In the genomic region with DNA sequence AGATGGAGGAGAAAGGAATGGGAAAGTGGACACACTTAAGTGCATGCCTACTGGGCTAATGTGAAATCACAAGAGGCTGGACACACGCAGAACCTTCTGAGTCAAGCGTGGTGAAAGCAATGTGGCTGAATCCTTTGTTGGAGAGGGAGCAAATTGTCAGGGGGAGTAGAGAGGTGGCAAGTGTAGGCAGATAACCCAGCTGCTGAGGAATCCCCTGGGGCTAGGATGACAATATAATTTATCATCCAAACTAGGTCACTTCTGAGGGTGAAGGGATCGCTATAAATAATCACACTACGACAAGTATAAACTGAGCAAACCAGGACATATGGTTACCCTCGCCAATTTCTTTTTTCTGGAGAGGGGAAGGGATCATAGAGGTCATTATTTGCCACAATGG, we compare ENCODE assay signal across 20 cellular contexts. TPM values are rescaled to one million over a fixed set of nuclear protein-coding genes. Genes with fewer than 3 reads are reported as not detected.
A peak's percentile ranks its signal among the peaks of the same experiment; 100 is the strongest.
DNase-seq lines count a peak whose midpoint lies in the region; ATAC-seq and TF ChIP-seq lines count a peak whose summit lies in the region.
"Had no signal": no experiment of that assay in that cellular context is flagged by ENCODE, and none has a peak within 500 bp of the region (broad histone marks: within the 10 kb centered on the region; RNA-seq: fewer than 3 reads in every experiment).

No MANE protein-coding gene starts in this region.

- H3K4me3 ChIP-seq in breast epithelium (no peak overlapping the region), fibroblast of mammary gland (ENCODE audit: control insufficient read depth, low read depth, low read length) (no peak overlapping the region), osteoblast (ENCODE audit: insufficient read depth, low read length) (no peak overlapping the region), dorsolateral prefrontal cortex (no peak overlapping the region)
- H3K4me3 ChIP-seq: adrenal gland, coronary artery, esophagus muscularis mucosa, HAP-1, heart right ventricle, SK-N-MC, upper lobe of left lung had no signal

- no peak for TF ChIP-seq POLR2A in breast epithelium (IDR thresholded peaks at IDR 0.05)

- H3K27ac Mint-ChIP-seq in MCF 10A (ENCODE audit: low read depth, unreplicated experiment): peak overlapping the region; percentile 73
- H3K27ac Mint-ChIP-seq in type B pancreatic cell: peak overlapping the region; percentile 15
- H3K27ac Mint-ChIP-seq: activated CD8-positive, alpha-beta T cell treated with anti-CD3 and anti-CD28 coated beads, Interleukin-2, amount 10 ng/mL, durations not matched to agents 7 days and 5 days; activated T-helper 17 cell treated with anti-CD3 and anti-CD28 coated beads, Interleukin-2, amount 50 U/mL, for 72 hours had no signal

- H3K4me3 Mint-ChIP-seq in MCF 10A (ENCODE audit: unreplicated experiment): no peak overlapping the region
- H3K4me3 Mint-ChIP-seq in type B pancreatic cell: no peak overlapping the region
- H3K4me3 Mint-ChIP-seq: activated CD8-positive, alpha-beta T cell treated with anti-CD3 and anti-CD28 coated beads, Interleukin-2, amount 10 ng/mL, durations not matched to agents 7 days and 5 days; activated T-helper 17 cell treated with anti-CD3 and anti-CD28 coated beads, Interleukin-2, amount 50 U/mL, for 72 hours; stimulated activated memory B cell treated with anti-CD40 and anti-IgM and Interleukin-4, amounts not matched to agents 10 μg/mL and 1 μg/mL and 100 μg/mL, for 72 hours had no signal

- no peaks in the 10 kb centered on the region for H4K20me1 ChIP-seq in osteoblast (ENCODE audit: insufficient read depth, low read length)

- no peaks in the 10 kb centered on the region for H3K9me3 Mint-ChIP-seq in MCF 10A (ENCODE audit: unreplicated experiment)
- no peaks in the 10 kb centered on the region for H3K9me3 Mint-ChIP-seq in type B pancreatic cell
- H3K9me3 Mint-ChIP-seq: activated T-helper 17 cell treated with anti-CD3 and anti-CD28 coated beads, Interleukin-2, amount 50 U/mL, for 72 hours; stimulated activated memory B cell treated with anti-CD40 and anti-IgM and Interleukin-4, amounts not matched to agents 10 μg/mL and 1 μg/mL and 100 μg/mL, for 72 hours had no signal

- H3K36me3 ChIP-seq in breast epithelium: no peaks in the 10 kb centered on the region
- peaks cover 44% of the 10 kb centered on the region for H3K36me3 ChIP-seq in osteoblast (ENCODE audit: insufficient read depth, low read length)

- no peaks in the 10 kb centered on the region for H3K27me3 ChIP-seq in breast epithelium
- H3K27me3 ChIP-seq in osteoblast (ENCODE audit: insufficient read depth, low read length): no peaks in the 10 kb centered on the region
- no peaks in the 10 kb centered on the region for H3K27me3 ChIP-seq in dorsolateral prefrontal cortex
- H3K27me3 ChIP-seq: adrenal gland, esophagus muscularis mucosa, heart right ventricle, upper lobe of left lung had no signal

- intact Hi-C loops in MCF 10A (cut with micrococcal nuclease) (no loop called here), breast epithelium (cut with DNase I; ENCODE audit: low total_unique reads) (no loop called here), dorsolateral prefrontal cortex (cut with DNase I) (no loop called here)

- peak; percentile 60 for DNase-seq in MCF 10A (ENCODE audit: unreplicated experiment)
- DNase-seq in breast epithelium (ENCODE audit: low spot score in 2 of 2): no peak
- peak; percentile 73 for DNase-seq in NCI-H2227 (lab: John Stamatoyannopoulos, UW; ENCODE audit: unreplicated experiment)
- DNase-seq in fibroblast of mammary gland (ENCODE audit: low read depth): peak; percentile 24
- no peak for DNase-seq in type B pancreatic cell (ENCODE audit: extremely low spot score, unreplicated experiment)
- no peak for DNase-seq in osteoblast (ENCODE audit: insufficient read length, low spot score, missing footprints)
- DNase-seq in dorsolateral prefrontal cortex: no peak
- DNase-seq: activated CD8-positive, alpha-beta T cell treated with anti-CD3 and anti-CD28 coated beads, Interleukin-2, amount 10 ng/mL, durations not matched to agents 7 days and 5 days; adrenal gland; heart right ventricle; MM.1S; posterior cingulate gyrus; upper lobe of left lung had no signal

- H3K27me3 Mint-ChIP-seq in MCF 10A (ENCODE audit: insufficient read depth, unreplicated experiment) (no peaks in the 10 kb centered on the region), type B pancreatic cell (no peaks in the 10 kb centered on the region)
- H3K27me3 Mint-ChIP-seq: activated T-helper 17 cell treated with anti-CD3 and anti-CD28 coated beads, Interleukin-2, amount 50 U/mL, for 72 hours; stimulated activated memory B cell treated with anti-CD40 and anti-IgM and Interleukin-4, amounts not matched to agents 10 μg/mL and 1 μg/mL and 100 μg/mL, for 72 hours had no signal

- BruUV-seq in MCF 10A (replicated peaks; lab: Mats Ljungman, UMichigan): no TSS peak

- H3K4me1 ChIP-seq in breast epithelium: no peaks in the 10 kb centered on the region
- no peaks in the 10 kb centered on the region for H3K4me1 ChIP-seq in osteoblast (ENCODE audit: insufficient read depth, low read length)
- H3K4me1 ChIP-seq: HAP-1, upper lobe of left lung had no signal

- no peak for ATAC-seq in GM18498 (IDR thresholded peaks at IDR 0.05; ENCODE audit: unreplicated experiment)
- ATAC-seq: activated CD8-positive, alpha-beta T cell treated with anti-CD3 and anti-CD28 coated beads, Interleukin-2, amount 10 ng/mL, durations not matched to agents 7 days and 5 days; activated T-helper 17 cell treated with anti-CD3 and anti-CD28 coated beads, Interleukin-2, amount 50 U/mL, for 72 hours; stimulated activated memory B cell treated with anti-CD40 and anti-IgM and Interleukin-4, amounts not matched to agents 10 μg/mL and 1 μg/mL and 100 μg/mL, for 72 hours had no signal

- H3K36me3 Mint-ChIP-seq in MCF 10A (ENCODE audit: insufficient read depth, unreplicated experiment) (peaks cover 51% of the 10 kb centered on the region), type B pancreatic cell (peaks cover 36% of the 10 kb centered on the region)

- TF ChIP-seq CTCF in MCF 10A (IDR thresholded peaks at IDR 0.05; ENCODE audit: unreplicated experiment): no peak
- TF ChIP-seq CTCF in breast epithelium (IDR thresholded peaks at IDR 0.05): no peak
- TF ChIP-seq CTCF in fibroblast of mammary gland (conservative IDR thresholded peaks at IDR 0.05; ENCODE audit: control insufficient read depth, insufficient read depth, low read depth, low read length): no peak
- no peak for TF ChIP-seq CTCF in type B pancreatic cell (conservative IDR thresholded peaks at IDR 0.05)
- TF ChIP-seq CTCF in osteoblast (IDR thresholded peaks at IDR 0.05; ENCODE audit: extremely low read depth, low read depth, low read length): no peak
- no peak for TF ChIP-seq CTCF in dorsolateral prefrontal cortex (IDR thresholded peaks at IDR 0.05 in 54 of 56, conservative IDR thresholded peaks at IDR 0.05 in 2 of 56; ENCODE audit: low read depth in 1 of 56, partially characterized antibody in 56 of 56)

- H3K9me3 ChIP-seq in breast epithelium (no peaks in the 10 kb centered on the region), osteoblast (ENCODE audit: low read depth, low read length) (no peaks in the 10 kb centered on the region)
- H3K9me3 ChIP-seq: adrenal gland, esophagus muscularis mucosa, HAP-1, heart right ventricle, upper lobe of left lung had no signal

- peaks cover 30% of the 10 kb centered on the region for H3K4me1 Mint-ChIP-seq in MCF 10A (ENCODE audit: insufficient read depth, unreplicated experiment)
- peaks cover 11% of the 10 kb centered on the region for H3K4me1 Mint-ChIP-seq in type B pancreatic cell (ENCODE audit: unreplicated experiment)

- H3K27ac ChIP-seq in breast epithelium (no peak overlapping the region), osteoblast (ENCODE audit: low read depth, low read length) (no peak overlapping the region), dorsolateral prefrontal cortex (no peak overlapping the region)
- H3K27ac ChIP-seq: adrenal gland, coronary artery, esophagus muscularis mucosa, heart right ventricle, SK-N-MC, upper lobe of left lung had no signal

- H2AFZ ChIP-seq in osteoblast (ENCODE audit: low read length): no peak overlapping the region

- CTCF ChIA-PET in MCF 10A (lab: Yijun Ruan, JAX): interaction anchor here (0.6 to 1.8 kb wide), 4 partner anchors 47 to 439 kb away, joined by 3 to 6 read pairs (median 4); no protein-coding TSS in a partner anchor

- H3K4me2 ChIP-seq in osteoblast (ENCODE audit: insufficient read depth, low read length): no peak overlapping the region

- H3K79me2 ChIP-seq in osteoblast (ENCODE audit: insufficient read depth, low read length): no peaks in the 10 kb centered on the region

- POLR2A ChIA-PET in MCF 10A (lab: Yijun Ruan, JAX): interaction anchor here (0.6 to 2.0 kb wide), 7 partner anchors 14 to 678 kb away, joined by 3 to 6 read pairs (median 4); no protein-coding TSS in a partner anchor

RNA-seq across cellular contexts. Expression of gene TAMM41, which starts 28.7 kb away (rescaled TPM):
- total RNA-seq in MCF 10A (2022) (19.8 and 26.2 TPM in 2 replicates), breast epithelium (10 to 100 TPM in 2 of 3 donors, 1 to 10 TPM in 1; 6.7 to 16.8 (median 14.7) TPM), type B pancreatic cell (ENCODE audit: low replicate concordance) (17.5 and 25.4 TPM in 2 replicates), osteoblast (8.7 and 13.8 TPM in 2 replicates), dorsolateral prefrontal cortex (10 to 100 TPM; 19.6 to 60.4 (median 33.1) TPM)

Comparison
In these comparisons a context has a peak if more than half of its experiments do, and no peak if none do; other contexts are left out.
1. DNase-seq: peak in MCF 10A (single experiment), NCI-H2227 (single experiment) and fibroblast of mammary gland (single experiment); none in breast epithelium (0 of 2), type B pancreatic cell (single experiment), osteoblast (single experiment) and dorsolateral prefrontal cortex (0 of 10).